Comparison of ENCODE assay signal across 9 cellular contexts in genomic region chr13:21676611-21677021, GRCh38. TPM values are rescaled to one million over a fixed set of nuclear protein-coding genes. Genes with fewer than 3 reads are reported as not detected.
DNase-seq lines count a peak whose midpoint lies in the region; ATAC-seq and TF ChIP-seq lines count a peak whose summit lies in the region.
"Had no signal": no experiment of that assay in that cellular context is flagged by ENCODE, and none has a peak within 500 bp of the region (broad histone marks: within the 10 kb centered on the region; RNA-seq: fewer than 3 reads in every experiment).

No MANE protein-coding gene starts in this region.

- DNase-seq in NCI-H82 (lab: John Stamatoyannopoulos, UW) (peak; percentile 51), NCI-H82 treated with DMSO at 0.1 percent for 48 hours (lab: John Stamatoyannopoulos, UW; ENCODE audit: unreplicated experiment) (no peak), Karpas-422 (peak; percentile 64), progenitor cell of endocrine pancreas (ENCODE audit: low spot score, unreplicated experiment) (no peak), posterior vena cava (ENCODE audit: low spot score) (no peak), GF-D8 (lab: John Stamatoyannopoulos, UW) (no peak), RWPE1 (ENCODE audit: low spot score) (no peak)
- no peak for DNase-seq in central memory CD8-positive, alpha-beta T cell (ENCODE audit: low spot score in 2 of 2)
- DNase-seq: PC-3 had no signal

- peak; percentile 31 for TF ChIP-seq CTCF in progenitor cell of endocrine pancreas (IDR thresholded peaks at IDR 0.05; ENCODE audit: unreplicated experiment)
- TF ChIP-seq CTCF in RWPE1 (conservative IDR thresholded peaks at IDR 0.05; ENCODE audit: low read depth): no peak; the same call in 1 of the 2 replicates

- H3K9me2 ChIP-seq in Karpas-422 (replicated peaks; ENCODE audit: insufficient read depth, low read length): no peaks in the 10 kb centered on the region

- H3K27me3 ChIP-seq in Karpas-422 (ENCODE audit: low read length): no peaks in the 10 kb centered on the region

- H3K27ac ChIP-seq in Karpas-422 (ENCODE audit: low read length) (no peak overlapping the region), RWPE1 (no peak overlapping the region)

- H3K4me1 ChIP-seq in Karpas-422 (ENCODE audit: low read length): peaks cover 53% of the 10 kb centered on the region

- ATAC-seq in central memory CD8-positive, alpha-beta T cell (replicated peaks; ENCODE audit: extremely low read depth, poor library complexity, severe bottlenecking): no peak
- ATAC-seq: PC-3 had no signal

- CTCF ChIA-PET in RWPE1 (lab: Yijun Ruan, JAX): interaction anchor here (0.9 to 2.1 kb wide), 2 partner anchors 33 to 51 kb away, joined by 3 to 7 read pairs; no protein-coding TSS in a partner anchor

- no peaks in the 10 kb centered on the region for H3K79me2 ChIP-seq in Karpas-422 (ENCODE audit: low read length)

- H3K9ac ChIP-seq in Karpas-422 (ENCODE audit: low read length): no peak overlapping the region

- H3K4me1 Mint-ChIP-seq in central memory CD8-positive, alpha-beta T cell: peaks cover 20% of the 10 kb centered on the region
- peaks cover 29% of the 10 kb centered on the region for H3K4me1 Mint-ChIP-seq in progenitor cell of endocrine pancreas (ENCODE audit: low read depth)

- no peak overlapping the region for H3K27ac Mint-ChIP-seq in central memory CD8-positive, alpha-beta T cell (ENCODE audit: low read depth)
- peak overlapping the region; percentile 7 for H3K27ac Mint-ChIP-seq in progenitor cell of endocrine pancreas

- H3K4me3 Mint-ChIP-seq in central memory CD8-positive, alpha-beta T cell: peak overlapping the region; percentile 31
- H3K4me3 Mint-ChIP-seq in progenitor cell of endocrine pancreas (ENCODE audit: low read depth): peak overlapping the region; percentile 74

- no peaks in the 10 kb centered on the region for H3K9me3 ChIP-seq in Karpas-422 (ENCODE audit: low read length)

- H2AFZ ChIP-seq in Karpas-422 (ENCODE audit: low read length): no peak overlapping the region

- POLR2A ChIA-PET in RWPE1 (lab: Yijun Ruan, JAX; ENCODE audit: low non-redundant PET): no interaction called here

- H4K20me1 ChIP-seq in Karpas-422 (ENCODE audit: insufficient read depth, low read depth, low read length): no peaks in the 10 kb centered on the region

- no peak overlapping the region for H3K4me2 ChIP-seq in Karpas-422 (ENCODE audit: low read depth, low read length, poor library complexity, severe bottlenecking)

- H3K36me3 Mint-ChIP-seq in central memory CD8-positive, alpha-beta T cell (ENCODE audit: insufficient read depth): peaks cover 1% of the 10 kb centered on the region
- peaks cover 5% of the 10 kb centered on the region for H3K36me3 Mint-ChIP-seq in progenitor cell of endocrine pancreas (ENCODE audit: insufficient read depth)

- H3K4me3 ChIP-seq in Karpas-422 (ENCODE audit: low read length): no peak overlapping the region

- no peaks in the 10 kb centered on the region for H3K9me3 Mint-ChIP-seq in central memory CD8-positive, alpha-beta T cell
- H3K9me3 Mint-ChIP-seq in progenitor cell of endocrine pancreas (ENCODE audit: low read depth): no peaks in the 10 kb centered on the region

- peaks cover 36% of the 10 kb centered on the region for H3K27me3 Mint-ChIP-seq in central memory CD8-positive, alpha-beta T cell
- H3K27me3 Mint-ChIP-seq in progenitor cell of endocrine pancreas: peaks cover 13% of the 10 kb centered on the region

- no peaks in the 10 kb centered on the region for H3K36me3 ChIP-seq in Karpas-422 (ENCODE audit: insufficient read depth, low read length)

- intact Hi-C loops in posterior vena cava (cut with DNase I): no loop called here

RNA-seq across cellular contexts. Expression of gene FGF9, which starts 5.7 kb away (rescaled TPM):
- total RNA-seq in Karpas-422 (2014; rRNA removed; shearing (Covaris generic); ENCODE audit: low replicate concordance): 0.11 and 2.9 TPM in 2 replicates
- total RNA-seq in progenitor cell of endocrine pancreas: 15.9 and 16.2 TPM in 2 replicates
- 1 to 10 TPM in 1 of 2 donors, under 1 TPM in 1; 0.90 to 3.1 TPM for total RNA-seq in posterior vena cava
- total RNA-seq: PC-3 had no signal

Comparison
In these comparisons a context has a peak if more than half of its experiments do, and no peak if none do; other contexts are left out.
1. DNase-seq: peak in NCI-H82 (single experiment) and Karpas-422 (single experiment); none in NCI-H82 treated with DMSO at 0.1 percent for 48 hours (single experiment), central memory CD8-positive, alpha-beta T cell (0 of 2), progenitor cell of endocrine pancreas (single experiment), posterior vena cava (single experiment), GF-D8 (single experiment) and RWPE1 (single experiment).